ENCODE assay signal across 1 cellular context in the genomic region with DNA sequence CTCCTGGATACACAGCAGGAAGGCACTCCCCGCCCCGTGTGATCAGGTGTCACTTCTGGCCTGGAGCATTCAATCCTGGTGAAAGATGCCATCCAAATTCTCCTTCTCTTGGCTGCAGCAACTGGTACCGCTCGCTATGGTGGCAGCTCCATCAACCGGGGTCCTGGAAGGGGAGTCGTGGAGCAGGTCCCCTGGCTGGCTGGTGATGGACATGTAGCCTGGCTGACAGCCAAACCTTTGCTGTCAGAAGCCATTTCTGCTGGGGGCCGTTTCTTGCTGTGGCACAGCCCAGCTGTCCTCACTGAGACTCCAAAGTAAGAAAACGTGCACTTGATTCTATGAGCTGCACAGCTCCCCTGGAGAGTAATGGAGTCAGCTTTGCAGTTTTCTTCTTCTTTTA.
TF ChIP-seq lines count a peak whose summit lies in the region.

No MANE protein-coding gene starts in this region.

TF ChIP-seq in K562, 482 proteins besides CTCF, POLR2A, EP300 and RAD21:
- peak; percentile 25 for TF ChIP-seq MEIS2 (IDR thresholded peaks at IDR 0.05; ENCODE audit: partially characterized antibody)
- no peak for TF ChIP-seq ASH1L (IDR thresholded peaks at IDR 0.05; ENCODE audit: borderline replicate concordance, low read depth, partially characterized antibody)
- no peak for TF ChIP-seq SIN3B (IDR thresholded peaks at IDR 0.05; ENCODE audit: low read depth)
- peak; percentile 38; the same call in 1 of the 2 replicates for TF ChIP-seq PKNOX1 (IDR thresholded peaks at IDR 0.05)
- no peak for TF ChIP-seq ZNF324 (CRISPR knock-in tag; IDR thresholded peaks at IDR 0.05)
- no peak for TF ChIP-seq ZSCAN32 (CRISPR knock-in tag; IDR thresholded peaks at IDR 0.05)
- no peak for TF ChIP-seq TAF15 (IDR thresholded peaks at IDR 0.05; ENCODE audit: low read depth, low read length)
- no peak for TF ChIP-seq CSDE1 (IDR thresholded peaks at IDR 0.05)
- TF ChIP-seq E2F3 (CRISPR knock-in tag; IDR thresholded peaks at IDR 0.05), result no peak
- TF ChIP-seq SMARCA4 (IDR thresholded peaks at IDR 0.05), result no peak
- no peak for TF ChIP-seq MTF1 (CRISPR knock-in tag; IDR thresholded peaks at IDR 0.05; ENCODE audit: borderline replicate concordance)
- TF ChIP-seq, protein P1, sequence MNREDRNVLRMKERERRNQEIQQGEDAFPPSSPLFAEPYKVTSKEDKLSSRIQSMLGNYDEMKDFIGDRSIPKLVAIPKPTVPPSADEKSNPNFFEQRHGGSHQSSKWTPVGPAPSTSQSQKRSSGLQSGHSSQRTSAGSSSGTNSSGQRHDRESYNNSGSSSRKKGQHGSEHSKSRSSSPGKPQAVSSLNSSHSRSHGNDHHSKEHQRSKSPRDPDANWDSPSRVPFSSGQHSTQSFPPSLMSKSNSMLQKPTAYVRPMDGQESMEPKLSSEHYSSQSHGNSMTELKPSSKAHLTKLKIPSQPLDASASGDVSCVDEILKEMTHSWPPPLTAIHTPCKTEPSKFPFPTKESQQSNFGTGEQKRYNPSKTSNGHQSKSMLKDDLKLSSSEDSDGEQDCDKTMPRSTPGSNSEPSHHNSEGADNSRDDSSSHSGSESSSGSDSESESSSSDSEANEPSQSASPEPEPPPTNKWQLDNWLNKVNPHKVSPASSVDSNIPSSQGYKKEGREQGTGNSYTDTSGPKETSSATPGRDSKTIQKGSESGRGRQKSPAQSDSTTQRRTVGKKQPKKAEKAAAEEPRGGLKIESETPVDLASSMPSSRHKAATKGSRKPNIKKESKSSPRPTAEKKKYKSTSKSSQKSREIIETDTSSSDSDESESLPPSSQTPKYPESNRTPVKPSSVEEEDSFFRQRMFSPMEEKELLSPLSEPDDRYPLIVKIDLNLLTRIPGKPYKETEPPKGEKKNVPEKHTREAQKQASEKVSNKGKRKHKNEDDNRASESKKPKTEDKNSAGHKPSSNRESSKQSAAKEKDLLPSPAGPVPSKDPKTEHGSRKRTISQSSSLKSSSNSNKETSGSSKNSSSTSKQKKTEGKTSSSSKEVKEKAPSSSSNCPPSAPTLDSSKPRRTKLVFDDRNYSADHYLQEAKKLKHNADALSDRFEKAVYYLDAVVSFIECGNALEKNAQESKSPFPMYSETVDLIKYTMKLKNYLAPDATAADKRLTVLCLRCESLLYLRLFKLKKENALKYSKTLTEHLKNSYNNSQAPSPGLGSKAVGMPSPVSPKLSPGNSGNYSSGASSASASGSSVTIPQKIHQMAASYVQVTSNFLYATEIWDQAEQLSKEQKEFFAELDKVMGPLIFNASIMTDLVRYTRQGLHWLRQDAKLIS (CRISPR knock-in tag; IDR thresholded peaks at IDR 0.05), result no peak
- peak; percentile 64 for TF ChIP-seq NFIC (IDR thresholded peaks at IDR 0.05)
- TF ChIP-seq HDAC3 (IDR thresholded peaks at IDR 0.05; ENCODE audit: borderline replicate concordance, partially characterized antibody), result no peak
- no peak for TF ChIP-seq ZNF217 (CRISPR knock-in tag; IDR thresholded peaks at IDR 0.05)
